8 cellular contexts compared by ENCODE assay signal in genomic region chr17:50274142-50274944, GRCh38.
DNase-seq lines count a peak whose midpoint lies in the region; ATAC-seq and TF ChIP-seq lines count a peak whose summit lies in the region.

Gene TMEM92, plus strand, starts transcription at chr17:50274466. Its CDS starts 36 bp downstream, at chr17:50274502.

- peak within 1 kb of the TSS; percentile 57 for H3K9ac ChIP-seq in Loucy (ENCODE audit: low read depth, low read length, poor library complexity, severe bottlenecking)

- H3K36me3 Mint-ChIP-seq in effector memory CD8-positive, alpha-beta T cell (ENCODE audit: insufficient read depth): peaks cover 2% of the 10 kb centered on the region
- H3K36me3 Mint-ChIP-seq in nephron progenitor cell (ENCODE audit: low read depth): no peaks in the 10 kb centered on the region

- H3F3A ChIP-seq in DOHH2 (ENCODE audit: control insufficient read depth, insufficient read depth): no peaks in the 10 kb centered on the region
- H3F3A ChIP-seq in Loucy (ENCODE audit: low read depth): no peaks in the 10 kb centered on the region

- no peak within 1 kb of the TSS for H3K27ac Mint-ChIP-seq in effector memory CD8-positive, alpha-beta T cell
- no peak within 1 kb of the TSS for H3K27ac Mint-ChIP-seq in nephron progenitor cell

- H3K4me3 ChIP-seq in DOHH2 (ENCODE audit: low read length): peak within 1 kb of the TSS; percentile 31
- peak within 1 kb of the TSS; percentile 70 for H3K4me3 ChIP-seq in Loucy (ENCODE audit: low read length, poor library complexity, severe bottlenecking)

- H3K27me3 Mint-ChIP-seq in effector memory CD8-positive, alpha-beta T cell: peaks cover 52 to 73% of the 10 kb centered on the region in 2 donors
- H3K27me3 Mint-ChIP-seq in nephron progenitor cell (ENCODE audit: low read depth, poor library complexity): peaks cover 22% of the 10 kb centered on the region

- ATAC-seq in effector memory CD8-positive, alpha-beta T cell (replicated peaks): no peak
- ATAC-seq in GM21423 (IDR thresholded peaks at IDR 0.05; ENCODE audit: unreplicated experiment) (no peak), GM21360 (IDR thresholded peaks at IDR 0.05; ENCODE audit: unreplicated experiment) (no peak), HG03460 (IDR thresholded peaks at IDR 0.05; ENCODE audit: unreplicated experiment) (no peak)

- H3K4me2 ChIP-seq in DOHH2 (ENCODE audit: low read length): peak within 1 kb of the TSS; percentile 57
- peak within 1 kb of the TSS; percentile 72 for H3K4me2 ChIP-seq in Loucy (ENCODE audit: low read depth, low read length, poor library complexity, severe bottlenecking)

- H4K20me1 ChIP-seq in DOHH2 (ENCODE audit: control insufficient read depth, insufficient read depth, low read depth, low read length): no peaks in the 10 kb centered on the region
- H4K20me1 ChIP-seq in Loucy (ENCODE audit: insufficient read depth, low read length, poor library complexity, severe bottlenecking): no peaks in the 10 kb centered on the region

- peaks cover 11% of the 10 kb centered on the region for H3K4me1 ChIP-seq in DOHH2 (ENCODE audit: control insufficient read depth, low read length)
- H3K4me1 ChIP-seq in Loucy (ENCODE audit: insufficient read depth, low read length, poor library complexity, severe bottlenecking): peaks cover 16% of the 10 kb centered on the region

- H3K36me3 ChIP-seq in DOHH2 (ENCODE audit: control insufficient read depth, low read length) (no peaks in the 10 kb centered on the region), Loucy (ENCODE audit: insufficient read depth, low read length) (no peaks in the 10 kb centered on the region)

- H3K27me3 ChIP-seq in DOHH2 (ENCODE audit: control insufficient read depth, low read length) (peaks cover 28% of the 10 kb centered on the region), Loucy (ENCODE audit: insufficient read depth, low read length, poor library complexity, severe bottlenecking) (no peaks in the 10 kb centered on the region)

- H3K27ac ChIP-seq in DOHH2 (ENCODE audit: low read depth, low read length): no peak within 1 kb of the TSS

- no peaks in the 10 kb centered on the region for H3K9me2 ChIP-seq in DOHH2 (replicated peaks; ENCODE audit: control insufficient read depth, low read length)
- no peaks in the 10 kb centered on the region for H3K9me2 ChIP-seq in Loucy (replicated peaks; ENCODE audit: low read depth, low read length)

- no peaks in the 10 kb centered on the region for H3K9me3 Mint-ChIP-seq in effector memory CD8-positive, alpha-beta T cell
- no peaks in the 10 kb centered on the region for H3K9me3 Mint-ChIP-seq in nephron progenitor cell

- peak within 1 kb of the TSS; percentile 26 to 35 for H3K4me3 Mint-ChIP-seq in effector memory CD8-positive, alpha-beta T cell
- H3K4me3 Mint-ChIP-seq in nephron progenitor cell: peak within 1 kb of the TSS; percentile 76

- no peaks in the 10 kb centered on the region for H3K9me3 ChIP-seq in DOHH2 (ENCODE audit: control insufficient read depth, insufficient read depth, low read length)
- no peaks in the 10 kb centered on the region for H3K9me3 ChIP-seq in Loucy (ENCODE audit: insufficient read depth, low read depth, low read length)

- no peak for TF ChIP-seq CTCF in DOHH2 (IDR thresholded peaks at IDR 0.05; ENCODE audit: low read depth, low read length, poor library complexity, severe bottlenecking)
- TF ChIP-seq CTCF in Loucy (conservative IDR thresholded peaks at IDR 0.05; ENCODE audit: low read length): no peak
- TF ChIP-seq CTCF in nephron progenitor cell (IDR thresholded peaks at IDR 0.05): no peak

- H3K79me2 ChIP-seq in DOHH2 (ENCODE audit: control insufficient read depth, low read length) (no peaks in the 10 kb centered on the region), Loucy (ENCODE audit: insufficient read depth, low read length) (no peaks in the 10 kb centered on the region)

- peaks cover 7 to 10% of the 10 kb centered on the region in 2 donors for H3K4me1 Mint-ChIP-seq in effector memory CD8-positive, alpha-beta T cell (ENCODE audit: low read depth in 2 of 2)
- H3K4me1 Mint-ChIP-seq in nephron progenitor cell: peaks cover 69% of the 10 kb centered on the region

- no peak for DNase-seq in effector memory CD8-positive, alpha-beta T cell
- DNase-seq in nephron progenitor cell: peak; percentile 83
- DNase-seq in hepatic stellate cell (ENCODE audit: low spot score): no peak

- H2AFZ ChIP-seq in Loucy (ENCODE audit: low read length): peak within 1 kb of the TSS; percentile 93
